ENCODE assay signal across 29 cellular contexts in genomic region chr4:5933996-5934831, GRCh38. TPM values are rescaled to one million over a fixed set of nuclear protein-coding genes. Genes with fewer than 3 reads are reported as not detected.
"Had no signal": no experiment of that assay in that cellular context is flagged by ENCODE, and none has a peak within 500 bp of the region (broad histone marks: within the 10 kb centered on the region; RNA-seq: fewer than 3 reads in every experiment).

No MANE protein-coding gene starts in this region.

- H3K36me3 Mint-ChIP-seq: activated naive CD4-positive, alpha-beta T cell treated with anti-CD3 and anti-CD28 coated beads, Interleukin-2, amount 50 U/mL, for 72 hours had no signal

- H3K4me3 Mint-ChIP-seq: activated CD4-positive, alpha-beta T cell treated with anti-CD3 and anti-CD28 coated beads for 36 hours; activated CD4-positive, alpha-beta T cell treated with anti-CD3 and anti-CD28 coated beads, Interleukin-2, amount 10 ng/mL, durations not matched to agents 7 days and 5 days; activated CD8-positive, alpha-beta T cell treated with anti-CD3 and anti-CD28 coated beads, Interleukin-2, amount 10 ng/mL, durations not matched to agents 7 days and 5 days; activated naive CD4-positive, alpha-beta T cell treated with anti-CD3 and anti-CD28 coated beads for 36 hours; activated T-cell treated with anti-CD3 and anti-CD28 coated beads, Interleukin-2, amount 50 U/mL, for 24 hours; central memory CD8-positive, alpha-beta T cell had no signal

- H3K9me3 ChIP-seq: SJCRH30 had no signal

- H3K27ac Mint-ChIP-seq: activated CD4-positive, alpha-beta T cell treated with anti-CD3 and anti-CD28 coated beads for 36 hours; activated CD4-positive, alpha-beta T cell treated with anti-CD3 and anti-CD28 coated beads, Interleukin-2, amount 10 ng/mL, durations not matched to agents 7 days and 5 days; activated CD8-positive, alpha-beta T cell treated with anti-CD3 and anti-CD28 coated beads, Interleukin-2, amount 10 ng/mL, durations not matched to agents 7 days and 5 days; activated naive CD4-positive, alpha-beta T cell treated with anti-CD3 and anti-CD28 coated beads for 36 hours; activated T-cell treated with anti-CD3 and anti-CD28 coated beads, Interleukin-2, amount 50 U/mL, for 24 hours; activated T-helper 2 cell treated with anti-CD3 and anti-CD28 coated beads, Interferon-gamma antibody, Interleukin-2, Interleukin-4, amounts not matched to agents 10 μg/mL and 5 μg/mL and 100 μg/mL, durations not matched to agents 14 hours and 24 hours and 36 hours had no signal

- H3K4me1 Mint-ChIP-seq: activated CD4-positive, alpha-beta T cell treated with anti-CD3 and anti-CD28 coated beads for 36 hours; activated CD4-positive, alpha-beta T cell treated with anti-CD3 and anti-CD28 coated beads, Interleukin-2, amount 10 ng/mL, durations not matched to agents 7 days and 5 days; central memory CD8-positive, alpha-beta T cell had no signal

- H3K9me3 Mint-ChIP-seq: activated CD4-positive, alpha-beta T cell treated with anti-CD3 and anti-CD28 coated beads, Interleukin-2, amount 10 ng/mL, durations not matched to agents 7 days and 5 days; activated naive CD4-positive, alpha-beta T cell treated with anti-CD3 and anti-CD28 coated beads for 36 hours; activated T-cell treated with anti-CD3 and anti-CD28 coated beads, Interleukin-2, amount 50 U/mL, for 24 hours; activated T-helper 2 cell treated with anti-CD3 and anti-CD28 coated beads, Interferon-gamma antibody, Interleukin-2, Interleukin-4, amounts not matched to agents 10 μg/mL and 5 μg/mL and 100 μg/mL, durations not matched to agents 14 hours and 24 hours and 36 hours; central memory CD8-positive, alpha-beta T cell had no signal

- H3K4me1 ChIP-seq: SJCRH30 had no signal

- H3K36me3 ChIP-seq: brain microvascular endothelial cell, SJCRH30 had no signal

- H3K27me3 ChIP-seq: brain microvascular endothelial cell had no signal

- DNase-seq: activated CD4-positive, alpha-beta T cell treated with anti-CD3 and anti-CD28 coated beads for 36 hours; activated CD4-positive, alpha-beta T cell treated with anti-CD3 and anti-CD28 coated beads, Interleukin-2, amount 10 ng/mL, durations not matched to agents 7 days and 5 days; activated CD4-positive, alpha-beta T cell treated with anti-CD3 and anti-CD28 coated beads, Interleukin-2, amount 50 U/mL, for 48 hours; activated CD8-positive, alpha-beta T cell treated with anti-CD3 and anti-CD28 coated beads, Interleukin-2, amount 10 ng/mL, durations not matched to agents 7 days and 5 days; activated gamma-delta T cell treated with Interleukin-2 at 50 U/mL for 16 hours; activated naive CD4-positive, alpha-beta T cell treated with anti-CD3 and anti-CD28 coated beads for 36 hours; activated T-cell treated with anti-CD3 and anti-CD28 coated beads, Interleukin-2, amount 50 U/mL, for 24 hours; amniotic stem cell; aorta; brain microvascular endothelial cell; Karpas-422; NCI-H1105; NCI-H1436; NCI-H1694; NCI-H1930; NCI-H2081 treated with DMSO at 0.1 percent for 48 hours; NCI-H226; NCI-H446 treated with DMSO at 0.1 percent for 48 hours; NCI-H524; SHP77; SJCRH30; T1000 had no signal

- ATAC-seq: activated CD4-positive, alpha-beta T cell treated with anti-CD3 and anti-CD28 coated beads for 36 hours; activated CD4-positive, CD25-positive, alpha-beta regulatory T cell treated with anti-CD3 and anti-CD28 coated beads, Interleukin-2, amount 50 U/mL, for 24 hours; activated CD8-positive, alpha-beta T cell treated with anti-CD3 and anti-CD28 coated beads, Interleukin-2, amount 10 ng/mL, durations not matched to agents 7 days and 5 days; activated naive CD4-positive, alpha-beta T cell treated with anti-CD3 and anti-CD28 coated beads, Interleukin-2, amount 50 U/mL, for 72 hours; Panc1 had no signal

- H3K27ac ChIP-seq: brain microvascular endothelial cell, SJCRH30, SK-N-MC had no signal

- H3K4me3 ChIP-seq: SJCRH30, SK-N-MC had no signal

RNA-seq across cellular contexts. Expression of gene CRMP1, which starts 41.3 kb away (rescaled TPM):
- total RNA-seq: activated CD4-positive, alpha-beta T cell treated with anti-CD3 and anti-CD28 coated beads for 36 hours; activated CD8-positive, alpha-beta T cell treated with anti-CD3 and anti-CD28 coated beads, Interleukin-2, amount 10 ng/mL, durations not matched to agents 7 days and 5 days; activated naive CD4-positive, alpha-beta T cell treated with anti-CD3 and anti-CD28 coated beads for 36 hours; activated naive CD4-positive, alpha-beta T cell treated with anti-CD3 and anti-CD28 coated beads, Interleukin-2, amount 50 U/mL, for 72 hours; MCF 10A had no signal
